Comparison of ENCODE assay signal across 1 cellular context in the genomic region with DNA sequence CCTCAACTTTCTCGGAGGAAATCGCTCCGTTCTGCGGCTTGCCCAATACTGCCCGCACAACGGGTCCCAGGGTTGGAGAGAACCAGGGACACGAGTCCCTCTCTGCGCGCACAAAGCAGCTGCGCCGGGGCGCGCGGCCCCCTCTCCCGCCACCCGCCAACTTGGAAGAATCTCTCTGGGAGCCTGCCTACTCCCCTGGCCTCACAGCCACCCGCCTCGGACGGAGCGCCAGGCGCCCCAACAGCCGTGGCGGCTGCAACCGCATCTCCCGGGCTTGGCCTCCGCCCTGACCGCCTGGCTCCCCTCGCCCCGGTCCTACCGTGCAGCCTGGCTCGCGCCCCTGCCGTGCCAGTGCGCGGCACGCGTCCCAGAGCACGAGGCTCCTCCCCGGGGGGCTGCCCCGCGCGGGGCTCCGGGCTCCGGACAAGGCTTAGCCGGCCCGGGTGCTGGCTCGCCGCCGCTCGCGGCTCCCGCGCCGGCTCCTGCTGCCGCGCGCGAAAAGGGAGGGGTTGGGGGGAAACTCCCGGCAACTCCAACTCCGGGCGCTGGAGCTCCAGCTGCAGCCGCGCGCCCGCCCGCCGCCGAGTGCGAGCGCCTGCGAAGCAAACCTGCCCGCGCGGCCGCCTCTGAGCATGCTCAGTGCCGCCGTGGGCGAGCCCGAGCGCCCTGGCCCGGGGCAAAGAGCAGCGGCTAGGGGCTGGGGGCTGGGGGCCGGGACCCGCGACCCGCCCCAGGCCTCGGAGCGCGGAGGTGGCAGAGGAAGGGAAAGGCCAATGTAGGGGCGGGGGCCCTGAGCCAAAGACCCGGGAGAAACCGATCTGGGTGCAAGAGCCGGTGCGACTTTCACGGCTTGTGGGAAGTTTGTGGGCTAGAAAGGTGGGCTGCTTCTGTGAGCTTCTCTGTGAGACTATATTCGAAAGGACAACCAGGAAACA.
TF ChIP-seq lines count a peak whose summit lies in the region.

A gene (minus strand): TSS at position 589 of the 935 bp plus-strand sequence. CDS start 75,329 bp downstream, outside the sequence.

TF ChIP-seq in neural cell, 6 proteins besides CTCF, POLR2A, EP300 and RAD21 (continued from another document):
- TF ChIP-seq MXI1 (conservative IDR thresholded peaks at IDR 0.05; ENCODE audit: poor library complexity, severe bottlenecking) (peak; percentile 74), TAF1 (IDR thresholded peaks at IDR 0.05; ENCODE audit: low read depth) (no peak), SMC3 (conservative IDR thresholded peaks at IDR 0.05; ENCODE audit: poor library complexity) (peak; percentile 42)
